18 cellular contexts compared by ENCODE assay signal in the genomic region with DNA sequence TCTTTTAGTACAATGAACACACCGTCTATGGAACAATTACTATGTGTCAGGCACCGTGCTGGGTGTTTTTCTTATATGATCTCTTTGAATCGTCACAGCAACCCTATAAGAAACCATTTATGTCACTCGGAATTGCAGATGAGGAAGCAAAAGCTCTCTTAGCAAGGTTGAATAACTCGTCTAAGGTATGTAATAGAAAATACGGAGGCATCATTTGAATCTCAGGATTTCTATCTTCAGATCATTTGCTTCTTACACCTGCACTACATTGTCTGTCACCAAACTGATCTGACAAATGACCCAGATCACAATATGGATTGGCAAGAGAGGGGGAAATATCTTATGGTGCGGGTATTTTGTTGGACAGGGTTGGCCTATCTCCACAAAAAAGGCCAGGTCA.
"Had no signal": no experiment of that assay in that cellular context is flagged by ENCODE, and none has a peak within 500 bp of the region (broad histone marks: within the 10 kb centered on the region; RNA-seq: fewer than 3 reads in every experiment).

No MANE protein-coding gene starts in this region.

- H3K4me3 ChIP-seq: breast epithelium, coronary artery had no signal

- H3K27ac Mint-ChIP-seq: activated CD4-positive, alpha-beta memory T cell treated with anti-CD3 and anti-CD28 coated beads for 36 hours; activated CD4-positive, alpha-beta T cell treated with anti-CD3 and anti-CD28 coated beads, Interleukin-2, amount 10 ng/mL, durations not matched to agents 7 days and 5 days; activated naive CD4-positive, alpha-beta T cell treated with anti-CD3 and anti-CD28 coated beads, Interleukin-2, amount 10 ng/mL, durations not matched to agents 7 days and 5 days; activated naive CD8-positive, alpha-beta T cell treated with anti-CD3 and anti-CD28 coated beads for 36 hours; activated T-helper 2 cell treated with anti-CD3 and anti-CD28 coated beads, Interferon-gamma antibody, Interleukin-2, Interleukin-4, amounts not matched to agents 10 μg/mL and 5 μg/mL and 100 μg/mL, durations not matched to agents 14 hours and 24 hours and 36 hours; T-cell had no signal

- H3K4me3 Mint-ChIP-seq: activated CD4-positive, alpha-beta memory T cell treated with anti-CD3 and anti-CD28 coated beads for 36 hours; activated CD4-positive, alpha-beta T cell treated with anti-CD3 and anti-CD28 coated beads, Interleukin-2, amount 10 ng/mL, durations not matched to agents 7 days and 5 days; activated naive CD4-positive, alpha-beta T cell treated with anti-CD3 and anti-CD28 coated beads, Interleukin-2, amount 10 ng/mL, durations not matched to agents 7 days and 5 days; activated naive CD8-positive, alpha-beta T cell treated with anti-CD3 and anti-CD28 coated beads for 36 hours; T-cell had no signal

- H3K36me3 Mint-ChIP-seq: activated CD4-positive, alpha-beta memory T cell treated with anti-CD3 and anti-CD28 coated beads for 36 hours; activated naive CD4-positive, alpha-beta T cell treated with anti-CD3 and anti-CD28 coated beads, Interleukin-2, amount 10 ng/mL, durations not matched to agents 7 days and 5 days; activated naive CD8-positive, alpha-beta T cell treated with anti-CD3 and anti-CD28 coated beads for 36 hours; T-cell had no signal

- H3K27me3 ChIP-seq: breast epithelium had no signal

- H3K27me3 Mint-ChIP-seq: activated CD4-positive, alpha-beta memory T cell treated with anti-CD3 and anti-CD28 coated beads for 36 hours; activated CD4-positive, alpha-beta T cell treated with anti-CD3 and anti-CD28 coated beads, Interleukin-2, amount 10 ng/mL, durations not matched to agents 7 days and 5 days; activated naive CD4-positive, alpha-beta T cell treated with anti-CD3 and anti-CD28 coated beads, Interleukin-2, amount 10 ng/mL, durations not matched to agents 7 days and 5 days had no signal

- H3K9me3 Mint-ChIP-seq: activated CD4-positive, alpha-beta memory T cell treated with anti-CD3 and anti-CD28 coated beads for 36 hours; activated CD4-positive, alpha-beta T cell treated with anti-CD3 and anti-CD28 coated beads, Interleukin-2, amount 10 ng/mL, durations not matched to agents 7 days and 5 days; activated naive CD4-positive, alpha-beta T cell treated with anti-CD3 and anti-CD28 coated beads, Interleukin-2, amount 10 ng/mL, durations not matched to agents 7 days and 5 days; activated naive CD8-positive, alpha-beta T cell treated with anti-CD3 and anti-CD28 coated beads for 36 hours; activated T-helper 2 cell treated with anti-CD3 and anti-CD28 coated beads, Interferon-gamma antibody, Interleukin-2, Interleukin-4, amounts not matched to agents 10 μg/mL and 5 μg/mL and 100 μg/mL, durations not matched to agents 14 hours and 24 hours and 36 hours; T-cell had no signal

- H3K27ac ChIP-seq: breast epithelium, coronary artery had no signal

- DNase-seq: activated CD4-positive, alpha-beta memory T cell treated with anti-CD3 and anti-CD28 coated beads for 36 hours; activated CD4-positive, alpha-beta T cell treated with anti-CD3 and anti-CD28 coated beads, Interleukin-2, amount 10 ng/mL, durations not matched to agents 7 days and 5 days; activated CD4-positive, CD25-positive, alpha-beta regulatory T cell; activated CD8-positive, alpha-beta memory T cell treated with anti-CD3 and anti-CD28 coated beads for 24 hours; activated gamma-delta T cell treated with Interleukin-2 at 50 U/mL for 16 hours; activated naive CD4-positive, alpha-beta T cell treated with anti-CD3 and anti-CD28 coated beads, Interleukin-2, amount 10 ng/mL, durations not matched to agents 7 days and 5 days; activated naive CD8-positive, alpha-beta T cell treated with anti-CD3 and anti-CD28 coated beads for 36 hours; activated T-cell treated with anti-CD3 and anti-CD28 coated beads, Interleukin-2, amount 50 U/mL, for 48 hours; caudate nucleus; NCI-H1436; NCI-H187; NCI-H510A treated with DMSO at 0.1 percent for 48 hours; SIG-M5; T-cell; T1000 had no signal

- H3K9me3 ChIP-seq: breast epithelium had no signal

- H3K36me3 ChIP-seq: breast epithelium had no signal

- ATAC-seq: T-cell had no signal
